In genomic region chr10:87507879-87508278, GRCh38 we compare ENCODE assay signal across 24 cellular contexts. TPM values are rescaled to one million over a fixed set of nuclear protein-coding genes. Genes with fewer than 3 reads are reported as not detected.
DNase-seq lines count a peak whose midpoint lies in the region; ATAC-seq and TF ChIP-seq lines count a peak whose summit lies in the region.
"Had no signal": no experiment of that assay in that cellular context is flagged by ENCODE, and none has a peak within 500 bp of the region (broad histone marks: within the 10 kb centered on the region; RNA-seq: fewer than 3 reads in every experiment).

No MANE protein-coding gene starts in this region.

- no peak for TF ChIP-seq EP300 in neural cell (conservative IDR thresholded peaks at IDR 0.05; ENCODE audit: poor library complexity, severe bottlenecking)
- TF ChIP-seq EP300 in tibial nerve (IDR thresholded peaks at IDR 0.05), result no peak

- peaks cover 3% of the 10 kb centered on the region for H3K27me3 Mint-ChIP-seq in GM23338 (ENCODE audit: insufficient read depth, low read depth, poor library complexity)
- H3K27me3 Mint-ChIP-seq in chondrocyte (ENCODE audit: low read depth), result no peaks in the 10 kb centered on the region
- H3K27me3 Mint-ChIP-seq in activated naive CD8-positive, alpha-beta T cell treated with anti-CD3 and anti-CD28 coated beads, Interleukin-2, amount 50 U/mL, for 24 hours, result peaks cover 1% of the 10 kb centered on the region
- H3K27me3 Mint-ChIP-seq: activated naive CD8-positive, alpha-beta T cell treated with anti-CD3 and anti-CD28 coated beads, Interleukin-2, amount 10 ng/mL, durations not matched to agents 7 days and 5 days; central memory CD8-positive, alpha-beta T cell had no signal

- TF ChIP-seq RAD21 in neural cell (conservative IDR thresholded peaks at IDR 0.05), result no peak

- no peaks in the 10 kb centered on the region for H3K9me3 Mint-ChIP-seq in GM23338
- no peaks in the 10 kb centered on the region for H3K9me3 Mint-ChIP-seq in chondrocyte (ENCODE audit: low read depth)
- no peaks in the 10 kb centered on the region for H3K9me3 Mint-ChIP-seq in activated naive CD8-positive, alpha-beta T cell treated with anti-CD3 and anti-CD28 coated beads, Interleukin-2, amount 50 U/mL, for 24 hours
- H3K9me3 Mint-ChIP-seq: activated naive CD8-positive, alpha-beta T cell treated with anti-CD3 and anti-CD28 coated beads, Interleukin-2, amount 10 ng/mL, durations not matched to agents 7 days and 5 days; central memory CD8-positive, alpha-beta T cell; natural killer cell; T-helper 1 cell treated with Interleukin-12 subunit alpha and Interleukin-12 subunit beta and Interleukin-4 antibody, amounts not matched to agents 30 μg/mL and 1 μg/mL, for 36 hours had no signal

- no peak overlapping the region for H3K27ac ChIP-seq in GM23338 (ENCODE audit: low read depth)
- H3K27ac ChIP-seq in neural cell (ENCODE audit: low read length), result no peak overlapping the region
- H3K27ac ChIP-seq in tibial nerve, result no peak overlapping the region
- H3K27ac ChIP-seq: lower lobe of right lung, parathyroid adenoma had no signal

- H3K4me2 ChIP-seq in GM23338 (no peak overlapping the region), neural cell (ENCODE audit: low read length) (peak overlapping the region; percentile 23)

- H3K9me2 ChIP-seq in GM23338 (ENCODE audit: insufficient read depth) (no peaks in the 10 kb centered on the region), neural cell (ENCODE audit: insufficient read depth, low read length) (no peaks in the 10 kb centered on the region)

- no peak for ATAC-seq in GM23338
- ATAC-seq in activated naive CD8-positive, alpha-beta T cell treated with anti-CD3 and anti-CD28 coated beads, Interleukin-2, amount 50 U/mL, for 24 hours, result no peak
- ATAC-seq: lower lobe of right lung, natural killer cell had no signal

- H3K27ac Mint-ChIP-seq in GM23338 (peak overlapping the region; percentile 54), chondrocyte (ENCODE audit: unreplicated experiment) (no peak overlapping the region)
- H3K27ac Mint-ChIP-seq in activated naive CD8-positive, alpha-beta T cell treated with anti-CD3 and anti-CD28 coated beads, Interleukin-2, amount 50 U/mL, for 24 hours, result no peak overlapping the region
- H3K27ac Mint-ChIP-seq: activated naive CD8-positive, alpha-beta T cell treated with anti-CD3 and anti-CD28 coated beads, Interleukin-2, amount 10 ng/mL, durations not matched to agents 7 days and 5 days; natural killer cell; T-helper 1 cell treated with Interleukin-12 subunit alpha and Interleukin-12 subunit beta and Interleukin-4 antibody, amounts not matched to agents 30 μg/mL and 1 μg/mL, for 36 hours had no signal

- H3K36me3 ChIP-seq in GM23338 (ENCODE audit: insufficient read depth) (no peaks in the 10 kb centered on the region; the same call in 1 of the 2 replicates), neural cell (ENCODE audit: insufficient read depth, low read length) (no peaks in the 10 kb centered on the region), tibial nerve (peaks cover 0 to 39% (median 6%) of the 10 kb centered on the region in 3 donors)

- TF ChIP-seq CTCF in GM23338 (conservative IDR thresholded peaks at IDR 0.05; ENCODE audit: low read depth in 2 of 2) (no peak), epithelial cell of proximal tubule (conservative IDR thresholded peaks at IDR 0.05; ENCODE audit: low read depth, low read length) (no peak), neural cell (IDR thresholded peaks at IDR 0.05; ENCODE audit: poor library complexity, severe bottlenecking) (no peak), chondrocyte (IDR thresholded peaks at IDR 0.05) (no peak), tibial nerve (IDR thresholded peaks at IDR 0.05) (no peak)

- H2AFZ ChIP-seq in GM23338 (no peak overlapping the region), neural cell (ENCODE audit: low read depth, low read length) (no peak overlapping the region)
- H2AFZ ChIP-seq: parathyroid adenoma had no signal

- WGBS in tibial nerve, 2 donors, result 92 to 94% methylated on average over 4 of the region's 4 CpGs

- no peak for TF ChIP-seq POLR2A in tibial nerve (IDR thresholded peaks at IDR 0.05)

- no peaks in the 10 kb centered on the region for H3K27me3 ChIP-seq in GM23338 (ENCODE audit: insufficient read depth)
- no peaks in the 10 kb centered on the region for H3K27me3 ChIP-seq in neural cell (ENCODE audit: insufficient read depth, low read depth, low read length)
- H3K27me3 ChIP-seq in tibial nerve, result no peaks in the 10 kb centered on the region

- H3K9ac ChIP-seq in neural cell (ENCODE audit: low read length), result no peak overlapping the region
- H3K9ac ChIP-seq: parathyroid adenoma had no signal

- H3F3A ChIP-seq in GM23338 (replicated peaks; ENCODE audit: low read depth) (0 out of 2 replicates have a peak, but pooled peaks cover 6% of the 10 kb centered on the region), neural cell (ENCODE audit: insufficient read depth, low read length, poor library complexity, severe bottlenecking) (no peaks in the 10 kb centered on the region)

- H3K79me2 ChIP-seq in GM23338 (replicated peaks; ENCODE audit: insufficient read depth) (peaks cover 32% of the 10 kb centered on the region), neural cell (replicated peaks; ENCODE audit: insufficient read depth, low read length) (peaks cover 35% of the 10 kb centered on the region)

- H3K36me3 Mint-ChIP-seq in GM23338 (ENCODE audit: low read depth), result peaks cover 24% of the 10 kb centered on the region
- H3K36me3 Mint-ChIP-seq in chondrocyte (ENCODE audit: low read depth), result peaks cover 14% of the 10 kb centered on the region
- peaks cover 21% of the 10 kb centered on the region for H3K36me3 Mint-ChIP-seq in activated naive CD8-positive, alpha-beta T cell treated with anti-CD3 and anti-CD28 coated beads, Interleukin-2, amount 50 U/mL, for 24 hours (ENCODE audit: low read depth)

- H3K4me1 ChIP-seq in GM23338 (ENCODE audit: insufficient read depth) (peaks cover 12% of the 10 kb centered on the region), tibial nerve (peaks cover 0 to 32% (median 19%) of the 10 kb centered on the region in 4 donors)

- H3K4me3 ChIP-seq in GM23338, result peak overlapping the region; percentile 83; the same call in 1 of the 2 replicates
- peak overlapping the region; percentile 17 for H3K4me3 ChIP-seq in epithelial cell of proximal tubule (ENCODE audit: low read depth, low read length)
- peak overlapping the region; percentile 80 for H3K4me3 ChIP-seq in neural cell (ENCODE audit: low read length)
- no peak overlapping the region for H3K4me3 ChIP-seq in tibial nerve
- H3K4me3 ChIP-seq: lower lobe of right lung had no signal

- no peaks in the 10 kb centered on the region for H4K20me1 ChIP-seq in GM23338 (replicated peaks; ENCODE audit: insufficient read depth)
- no peaks in the 10 kb centered on the region for H4K20me1 ChIP-seq in neural cell (ENCODE audit: insufficient read depth)

- H3K4me3 Mint-ChIP-seq in GM23338 (peak overlapping the region; percentile 11; the same call in 2 of the 3 replicates), chondrocyte (ENCODE audit: unreplicated experiment) (no peak overlapping the region)
- H3K4me3 Mint-ChIP-seq in activated naive CD8-positive, alpha-beta T cell treated with anti-CD3 and anti-CD28 coated beads, Interleukin-2, amount 50 U/mL, for 24 hours, result no peak overlapping the region
- H3K4me3 Mint-ChIP-seq: activated naive CD8-positive, alpha-beta T cell treated with anti-CD3 and anti-CD28 coated beads, Interleukin-2, amount 10 ng/mL, durations not matched to agents 7 days and 5 days; central memory CD8-positive, alpha-beta T cell; natural killer cell; T-helper 1 cell treated with Interleukin-12 subunit alpha and Interleukin-12 subunit beta and Interleukin-4 antibody, amounts not matched to agents 30 μg/mL and 1 μg/mL, for 36 hours had no signal

- H3K9me3 ChIP-seq in neural cell (ENCODE audit: low read length) (no peaks in the 10 kb centered on the region), tibial nerve (no peaks in the 10 kb centered on the region)
- H3K9me3 ChIP-seq: Caco-2, lower lobe of right lung had no signal

- no peak for DNase-seq in GM23338 (ENCODE audit: low spot score)
- peak; percentile 84 for DNase-seq in OCI-M1 (lab: John Stamatoyannopoulos, UW)
- no peak for DNase-seq in epithelial cell of proximal tubule (ENCODE audit: low read depth)
- no peak for DNase-seq in kidney tubule cell (ENCODE audit: low spot score)
- no peak for DNase-seq in chondrocyte (ENCODE audit: low spot score)
- no peak for DNase-seq in activated naive CD8-positive, alpha-beta T cell treated with anti-CD3 and anti-CD28 coated beads, Interleukin-2, amount 50 U/mL, for 24 hours
- no peak for DNase-seq in tibial nerve (ENCODE audit: low spot score in 2 of 2)
- DNase-seq: activated CD4-positive, alpha-beta T cell treated with anti-CD3 and anti-CD28 coated beads for 1 hour; activated naive CD8-positive, alpha-beta T cell treated with anti-CD3 and anti-CD28 coated beads, Interleukin-2, amount 10 ng/mL, durations not matched to agents 7 days and 5 days; activated T-cell treated with anti-CD3 and anti-CD28 coated beads for 4 hours; C1 segment of cervical spinal cord; Caco-2; dermis blood vessel endothelial cell; DMS79; GDM1; lower lobe of right lung; natural killer cell; NCI-H1092 treated with DMSO at 0.1 percent for 48 hours; NCI-H1930; NCI-H524 treated with DMSO at 0.1 percent for 48 hours had no signal

- peaks cover 16% of the 10 kb centered on the region for H3K4me1 Mint-ChIP-seq in GM23338
- peaks cover 26% of the 10 kb centered on the region for H3K4me1 Mint-ChIP-seq in chondrocyte (ENCODE audit: low read depth)
- peaks cover 41% of the 10 kb centered on the region for H3K4me1 Mint-ChIP-seq in activated naive CD8-positive, alpha-beta T cell treated with anti-CD3 and anti-CD28 coated beads, Interleukin-2, amount 50 U/mL, for 24 hours

TF ChIP-seq in GM23338, 12 proteins besides CTCF, POLR2A, EP300 and RAD21 (continues in another document):
- TF ChIP-seq POLR2AphosphoS5 (IDR thresholded peaks at IDR 0.05; ENCODE audit: low read depth) (no peak), NANOG (IDR thresholded peaks at IDR 0.05; ENCODE audit: borderline replicate concordance) (no peak)

TF ChIP-seq in neural cell, 6 proteins besides CTCF, POLR2A, EP300 and RAD21 (continues in another document):
- TF ChIP-seq TAF1 (IDR thresholded peaks at IDR 0.05; ENCODE audit: low read depth) (no peak), EZH2 (IDR thresholded peaks at IDR 0.05; ENCODE audit: borderline replicate concordance, insufficient read depth, low read length, poor library complexity, severe bottlenecking) (no peak)

RNA-seq across cellular contexts. Expression of gene MINPP1, which starts 3.2 kb away (rescaled TPM):
- 39.3 and 43.0 TPM in 2 replicates for total RNA-seq in GM23338 (2014; rRNA removed; shearing (Covaris generic))
- polyA plus RNA-seq in GM23338 (2016; fragmentation: Nextera tagmentation; extraction: Ambion mirVana) (27.0 TPM in 2 replicates), neural cell (60.0 and 60.2 TPM in 2 replicates)
- total RNA-seq in epithelial cell of proximal tubule (29.3 and 29.9 TPM in 2 replicates), chondrocyte (18.9 to 26.9 TPM (median 19.2 TPM) in 3 replicates), tibial nerve (10 to 100 TPM; 11.1 to 18.8 (median 13.5) TPM)
- 49.2 and 49.4 TPM in 2 replicates for polyA minus RNA-seq in neural cell

Comparison
In these comparisons a context has a peak if more than half of its experiments do, and no peak if none do; other contexts are left out.
1. H3K4me3 ChIP-seq: peak in GM23338 (single experiment), epithelial cell of proximal tubule (single experiment) and neural cell (single experiment); none in tibial nerve (0 of 4).